In genomic region chr6:112480551-112480950, GRCh38 we compare ENCODE assay signal across 1 cellular context.
TF ChIP-seq lines count a peak whose summit lies in the region.

No MANE protein-coding gene starts in this region.

TF ChIP-seq in SK-N-SH treated with all-trans-retinoic acid at 6 μM for 48 hours, 23 proteins besides CTCF, POLR2A, EP300 and RAD21 (continued from another document):
- TF ChIP-seq PATZ1 (CRISPR knock-in tag; IDR thresholded peaks at IDR 0.05; ENCODE audit: borderline replicate concordance) (no peak), ZNF565 (CRISPR knock-in tag; conservative IDR thresholded peaks at IDR 0.05; ENCODE audit: low read depth) (no peak), PPARA (CRISPR knock-in tag; IDR thresholded peaks at IDR 0.05; ENCODE audit: borderline replicate concordance) (no peak), ZFP30 (CRISPR knock-in tag; IDR thresholded peaks at IDR 0.05) (no peak), CREB5 (CRISPR knock-in tag; IDR thresholded peaks at IDR 0.05; ENCODE audit: low read depth) (no peak), SNAI2 (CRISPR knock-in tag; IDR thresholded peaks at IDR 0.05) (no peak), BACH2 (CRISPR knock-in tag; IDR thresholded peaks at IDR 0.05; ENCODE audit: borderline replicate concordance) (no peak)
TF ChIP-seq in SK-N-SH treated with all-trans-retinoic acid at 6 μM for 48 hours: peak in this region for 0.
